ENCODE assay signal across 1 cellular context in genomic region chr9:132157347-132158116, GRCh38.
TF ChIP-seq lines count a peak whose summit lies in the region.

No MANE protein-coding gene starts in this region.

TF ChIP-seq in HEK293, 187 proteins besides CTCF, POLR2A, EP300 and RAD21 (continued from another document):
- TF ChIP-seq ZNF423 (tag by site-specific recombination; IDR thresholded peaks at IDR 0.05) = no peak
- TF ChIP-seq SETDB1 (IDR thresholded peaks at IDR 0.05; ENCODE audit: insufficient read length, low read length) = no peak
- TF ChIP-seq ZBTB17 (tag by site-specific recombination; IDR thresholded peaks at IDR 0.05) = no peak
- no peak for TF ChIP-seq ZNF777 (tag by site-specific recombination; IDR thresholded peaks at IDR 0.05; ENCODE audit: borderline replicate concordance)
- TF ChIP-seq ZNF48 (tag by site-specific recombination; IDR thresholded peaks at IDR 0.05) = no peak
